ENCODE assay signal across 24 cellular contexts in genomic region chr7:149099058-149099457, GRCh38.
"Had no signal": no experiment of that assay in that cellular context is flagged by ENCODE, and none has a peak within 500 bp of the region (broad histone marks: within the 10 kb centered on the region; RNA-seq: fewer than 3 reads in every experiment).

No MANE protein-coding gene starts in this region.

- H3K36me3 ChIP-seq: ovary, uterus had no signal

- H2AFZ ChIP-seq: hepatocyte had no signal

- H3K27ac Mint-ChIP-seq: mesothelial cell of epicardium; naive B cell; natural killer cell treated with Interleukin-12 subunit alpha and Interleukin-12 subunit beta and Interleukin-15 and Interleukin-18, amount 100 ng/mL, for 72 hours; stimulated activated effector memory CD8-positive, alpha-beta T cell treated with anti-CD3 and anti-CD28 coated beads, Interleukin-12 subunit alpha, Interleukin-12 subunit beta, amount 100 ng/mL, for 72 hours; stimulated activated naive CD8-positive, alpha-beta T cell treated with anti-CD3 and anti-CD28 coated beads, Interleukin-15, Interleukin-2, amounts not matched to agents 100 ng/mL and 50 ng/mL, for 24 hours had no signal

- FAIRE-seq: small intestine had no signal

- ATAC-seq: lower lobe of right lung; natural killer cell treated with Interleukin-12 subunit alpha and Interleukin-12 subunit beta and Interleukin-15 and Interleukin-18, amount 100 ng/mL, for 72 hours; right cardiac atrium; stimulated activated effector memory CD8-positive, alpha-beta T cell treated with anti-CD3 and anti-CD28 coated beads, Interleukin-12 subunit alpha, Interleukin-12 subunit beta, amount 100 ng/mL, for 72 hours had no signal

- H3K9me3 ChIP-seq: lower lobe of right lung, ovary, sigmoid colon, spleen, suprapubic skin, thoracic aorta, tibial artery, uterus had no signal

- H3K27me3 Mint-ChIP-seq: naive B cell; natural killer cell treated with Interleukin-12 subunit alpha and Interleukin-12 subunit beta and Interleukin-15 and Interleukin-18, amount 100 ng/mL, for 72 hours; progenitor cell of endocrine pancreas; stimulated activated naive CD8-positive, alpha-beta T cell treated with anti-CD3 and anti-CD28 coated beads, Interleukin-15, Interleukin-2, amounts not matched to agents 100 ng/mL and 50 ng/mL, for 24 hours had no signal

- H3K4me3 Mint-ChIP-seq: mesothelial cell of epicardium; natural killer cell treated with Interleukin-12 subunit alpha and Interleukin-12 subunit beta and Interleukin-15 and Interleukin-18, amount 100 ng/mL, for 72 hours; stimulated activated effector memory CD8-positive, alpha-beta T cell treated with anti-CD3 and anti-CD28 coated beads, Interleukin-12 subunit alpha, Interleukin-12 subunit beta, amount 100 ng/mL, for 72 hours; stimulated activated naive CD8-positive, alpha-beta T cell treated with anti-CD3 and anti-CD28 coated beads, Interleukin-15, Interleukin-2, amounts not matched to agents 100 ng/mL and 50 ng/mL, for 24 hours had no signal

- H3K27me3 ChIP-seq: hepatocyte, ovary, sigmoid colon, spleen, suprapubic skin, tibial artery, uterus had no signal

- H3K4me1 ChIP-seq: lower lobe of right lung, sigmoid colon, spleen, suprapubic skin, tibial artery, uterus had no signal

- H3K27ac ChIP-seq: hepatocyte, lower lobe of right lung, ovary, sigmoid colon, spleen, suprapubic skin, thoracic aorta, tibial artery, uterus had no signal

- H3K4me3 ChIP-seq: hepatocyte, lower lobe of right lung, ovary, sigmoid colon, spleen, suprapubic skin, thoracic aorta, tibial artery, uterus had no signal

- H3K4me2 ChIP-seq: hepatocyte had no signal

- H3K9me3 Mint-ChIP-seq: mesothelial cell of epicardium; naive B cell; natural killer cell treated with Interleukin-12 subunit alpha and Interleukin-12 subunit beta and Interleukin-15 and Interleukin-18, amount 100 ng/mL, for 72 hours; stimulated activated effector memory CD8-positive, alpha-beta T cell treated with anti-CD3 and anti-CD28 coated beads, Interleukin-12 subunit alpha, Interleukin-12 subunit beta, amount 100 ng/mL, for 72 hours; stimulated activated naive CD8-positive, alpha-beta T cell treated with anti-CD3 and anti-CD28 coated beads, Interleukin-15, Interleukin-2, amounts not matched to agents 100 ng/mL and 50 ng/mL, for 24 hours had no signal

- H3K79me2 ChIP-seq: hepatocyte had no signal

- DNase-seq: islet precursor cell; lower lobe of right lung; mammary epithelial cell; mesendoderm; naive B cell; ovary; retina; right cardiac atrium; sigmoid colon; small intestine; spleen; stimulated activated CD4-positive, alpha-beta T cell treated with anti-CD3 and anti-CD28 coated beads, Interleukin-4, amount 100 ng/mL, for 24 hours; stimulated activated naive CD4-positive, alpha-beta T cell; trophoblast cell; uterus had no signal

- H3K36me3 Mint-ChIP-seq: naive B cell; natural killer cell treated with Interleukin-12 subunit alpha and Interleukin-12 subunit beta and Interleukin-15 and Interleukin-18, amount 100 ng/mL, for 72 hours had no signal
